ENCODE assay signal across 9 cellular contexts in genomic region chr11:34840736-34841386, GRCh38.
A peak's percentile ranks its signal among the peaks of the same experiment; 100 is the strongest.
DNase-seq lines count a peak whose midpoint lies in the region; ATAC-seq and TF ChIP-seq lines count a peak whose summit lies in the region.
"Had no signal": no experiment of that assay in that cellular context is flagged by ENCODE, and none has a peak within 500 bp of the region (broad histone marks: within the 10 kb centered on the region; RNA-seq: fewer than 3 reads in every experiment).

No MANE protein-coding gene starts in this region.

- no peaks in the 10 kb centered on the region for H3K9me3 ChIP-seq in iPS DF 6.9 (ENCODE audit: control insufficient read depth, insufficient read depth, low read length)

- H3K4me1 ChIP-seq in GM23338 (ENCODE audit: insufficient read depth) (peaks cover 10% of the 10 kb centered on the region; the same call in 1 of the 2 replicates), iPS DF 6.9 (ENCODE audit: control insufficient read depth, insufficient read depth, low read length) (no peaks in the 10 kb centered on the region)

- no peaks in the 10 kb centered on the region for H3K27me3 ChIP-seq in GM23338 (ENCODE audit: insufficient read depth)
- no peaks in the 10 kb centered on the region for H3K27me3 ChIP-seq in iPS DF 6.9 (ENCODE audit: control insufficient read depth, insufficient read depth, low read length)

- H3K9me2 ChIP-seq in GM23338 (ENCODE audit: insufficient read depth), result peaks cover 6% of the 10 kb centered on the region; the same call in 1 of the 2 replicates

- H3K4me1 Mint-ChIP-seq in GM23338, result peaks cover 11% of the 10 kb centered on the region
- no peaks in the 10 kb centered on the region for H3K4me1 Mint-ChIP-seq in activated CD4-positive, alpha-beta T cell treated with anti-CD3 and anti-CD28 coated beads, Interleukin-2, amount 10 ng/mL, durations not matched to agents 7 days and 5 days
- H3K4me1 Mint-ChIP-seq: CD4-positive, alpha-beta memory T cell had no signal

- H3K36me3 ChIP-seq in GM23338 (ENCODE audit: insufficient read depth) (no peaks in the 10 kb centered on the region), iPS DF 6.9 (ENCODE audit: control insufficient read depth, insufficient read depth, low read length) (no peaks in the 10 kb centered on the region)

- H3K27ac ChIP-seq in GM23338 (ENCODE audit: low read depth) (no peak overlapping the region), iPS DF 6.9 (ENCODE audit: low read length) (no peak overlapping the region)

- peak; percentile 52 for DNase-seq in NCI-H748 (lab: John Stamatoyannopoulos, UW; ENCODE audit: unreplicated experiment)
- no peak for DNase-seq in NCI-H748 treated with DMSO at 0.1 percent for 48 hours (lab: John Stamatoyannopoulos, UW)
- peak; percentile 78 for DNase-seq in GM23338 (ENCODE audit: low spot score)
- DNase-seq in LNCaP clone FGC (ENCODE audit: low read depth), result no peak
- peak; percentile 42 for DNase-seq in activated CD4-positive, alpha-beta T cell treated with anti-CD3 and anti-CD28 coated beads, Interleukin-2, amount 10 ng/mL, durations not matched to agents 7 days and 5 days
- peak; percentile 20 for DNase-seq in iPS DF 6.9 (ENCODE audit: low read depth, low spot score)
- no peak for DNase-seq in middle frontal gyrus (ENCODE audit: extremely low spot score, low spot score)
- no peak for DNase-seq in SHP77 treated with DMSO at 0.1 percent for 48 hours (lab: John Stamatoyannopoulos, UW)

- no peak overlapping the region for H3K4me3 ChIP-seq in GM23338
- H3K4me3 ChIP-seq in LNCaP clone FGC (ENCODE audit: low read depth, low read length), result no peak overlapping the region
- H3K4me3 ChIP-seq in iPS DF 6.9 (ENCODE audit: low read length), result no peak overlapping the region

- CTCF ChIA-PET in activated CD4-positive, alpha-beta T cell treated with anti-CD3 and anti-CD28 coated beads, Interleukin-2, amount 10 ng/mL, durations not matched to agents 7 days and 5 days (lab: Charles Lee), result no interaction called here

- peak; percentile 93 for ATAC-seq in GM23338

- no peaks in the 10 kb centered on the region for H3K79me2 ChIP-seq in GM23338 (replicated peaks; ENCODE audit: insufficient read depth)

- no peaks in the 10 kb centered on the region for H3K36me3 Mint-ChIP-seq in GM23338 (ENCODE audit: low read depth)
- no peaks in the 10 kb centered on the region for H3K36me3 Mint-ChIP-seq in activated CD4-positive, alpha-beta T cell treated with anti-CD3 and anti-CD28 coated beads, Interleukin-2, amount 10 ng/mL, durations not matched to agents 7 days and 5 days (ENCODE audit: low read depth)
- H3K36me3 Mint-ChIP-seq: CD4-positive, alpha-beta memory T cell had no signal

- POLR2A ChIA-PET in activated CD4-positive, alpha-beta T cell treated with anti-CD3 and anti-CD28 coated beads, Interleukin-2, amount 10 ng/mL, durations not matched to agents 7 days and 5 days (lab: Charles Lee), result no interaction called here

- no peak overlapping the region for H3K4me3 Mint-ChIP-seq in GM23338
- no peak overlapping the region for H3K4me3 Mint-ChIP-seq in activated CD4-positive, alpha-beta T cell treated with anti-CD3 and anti-CD28 coated beads, Interleukin-2, amount 10 ng/mL, durations not matched to agents 7 days and 5 days
- H3K4me3 Mint-ChIP-seq: CD4-positive, alpha-beta memory T cell had no signal

- no peaks in the 10 kb centered on the region for H3F3A ChIP-seq in GM23338 (replicated peaks; ENCODE audit: low read depth)

- peaks cover 3% of the 10 kb centered on the region; the same call in 2 of the 3 replicates for H3K9me3 Mint-ChIP-seq in GM23338
- no peaks in the 10 kb centered on the region for H3K9me3 Mint-ChIP-seq in activated CD4-positive, alpha-beta T cell treated with anti-CD3 and anti-CD28 coated beads, Interleukin-2, amount 10 ng/mL, durations not matched to agents 7 days and 5 days
- H3K9me3 Mint-ChIP-seq: CD4-positive, alpha-beta memory T cell had no signal

- no peaks in the 10 kb centered on the region for H3K27me3 Mint-ChIP-seq in GM23338 (ENCODE audit: insufficient read depth, low read depth, poor library complexity)
- peaks cover 17% of the 10 kb centered on the region for H3K27me3 Mint-ChIP-seq in activated CD4-positive, alpha-beta T cell treated with anti-CD3 and anti-CD28 coated beads, Interleukin-2, amount 10 ng/mL, durations not matched to agents 7 days and 5 days

- no peak overlapping the region for H3K4me2 ChIP-seq in GM23338

- TF ChIP-seq CTCF in GM23338 (conservative IDR thresholded peaks at IDR 0.05; ENCODE audit: low read depth in 2 of 2), result peak; percentile 69 to 79
- 0 out of 2 replicates have a peak, but pooled peaks have one; percentile 25 for TF ChIP-seq CTCF in LNCaP clone FGC (IDR thresholded peaks at IDR 0.05; ENCODE audit: control insufficient read depth, extremely low read depth, insufficient read depth)

- WGBS in iPS DF 6.9 (ENCODE audit: insufficient coverage, insufficient read length), result no CpG with 5 or more reads among the region's 4 CpGs

- H3K27ac Mint-ChIP-seq in GM23338, result no peak overlapping the region
- H3K27ac Mint-ChIP-seq in activated CD4-positive, alpha-beta T cell treated with anti-CD3 and anti-CD28 coated beads, Interleukin-2, amount 10 ng/mL, durations not matched to agents 7 days and 5 days, result no peak overlapping the region
- H3K27ac Mint-ChIP-seq: CD4-positive, alpha-beta memory T cell had no signal

- H2AFZ ChIP-seq in GM23338, result no peak overlapping the region

- H4K20me1 ChIP-seq in GM23338 (replicated peaks; ENCODE audit: insufficient read depth), result no peaks in the 10 kb centered on the region

TF ChIP-seq in GM23338, 12 proteins besides CTCF, POLR2A, EP300 and RAD21 (continues in another document):
- TF ChIP-seq EZH2 (IDR thresholded peaks at IDR 0.05; ENCODE audit: low read depth, unreplicated experiment), result no peak
- TF ChIP-seq, protein P1, sequence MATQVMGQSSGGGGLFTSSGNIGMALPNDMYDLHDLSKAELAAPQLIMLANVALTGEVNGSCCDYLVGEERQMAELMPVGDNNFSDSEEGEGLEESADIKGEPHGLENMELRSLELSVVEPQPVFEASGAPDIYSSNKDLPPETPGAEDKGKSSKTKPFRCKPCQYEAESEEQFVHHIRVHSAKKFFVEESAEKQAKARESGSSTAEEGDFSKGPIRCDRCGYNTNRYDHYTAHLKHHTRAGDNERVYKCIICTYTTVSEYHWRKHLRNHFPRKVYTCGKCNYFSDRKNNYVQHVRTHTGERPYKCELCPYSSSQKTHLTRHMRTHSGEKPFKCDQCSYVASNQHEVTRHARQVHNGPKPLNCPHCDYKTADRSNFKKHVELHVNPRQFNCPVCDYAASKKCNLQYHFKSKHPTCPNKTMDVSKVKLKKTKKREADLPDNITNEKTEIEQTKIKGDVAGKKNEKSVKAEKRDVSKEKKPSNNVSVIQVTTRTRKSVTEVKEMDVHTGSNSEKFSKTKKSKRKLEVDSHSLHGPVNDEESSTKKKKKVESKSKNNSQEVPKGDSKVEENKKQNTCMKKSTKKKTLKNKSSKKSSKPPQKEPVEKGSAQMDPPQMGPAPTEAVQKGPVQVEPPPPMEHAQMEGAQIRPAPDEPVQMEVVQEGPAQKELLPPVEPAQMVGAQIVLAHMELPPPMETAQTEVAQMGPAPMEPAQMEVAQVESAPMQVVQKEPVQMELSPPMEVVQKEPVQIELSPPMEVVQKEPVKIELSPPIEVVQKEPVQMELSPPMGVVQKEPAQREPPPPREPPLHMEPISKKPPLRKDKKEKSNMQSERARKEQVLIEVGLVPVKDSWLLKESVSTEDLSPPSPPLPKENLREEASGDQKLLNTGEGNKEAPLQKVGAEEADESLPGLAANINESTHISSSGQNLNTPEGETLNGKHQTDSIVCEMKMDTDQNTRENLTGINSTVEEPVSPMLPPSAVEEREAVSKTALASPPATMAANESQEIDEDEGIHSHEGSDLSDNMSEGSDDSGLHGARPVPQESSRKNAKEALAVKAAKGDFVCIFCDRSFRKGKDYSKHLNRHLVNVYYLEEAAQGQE (IDR thresholded peaks at IDR 0.05; ENCODE audit: unreplicated experiment), result no peak
- no peak for TF ChIP-seq EZH2phosphoT487 (IDR thresholded peaks at IDR 0.05; ENCODE audit: unreplicated experiment)
- peak; percentile 92 for TF ChIP-seq ZNF331 (CRISPR knock-in tag; IDR thresholded peaks at IDR 0.05; ENCODE audit: low read depth)
- TF ChIP-seq, protein P2, sequence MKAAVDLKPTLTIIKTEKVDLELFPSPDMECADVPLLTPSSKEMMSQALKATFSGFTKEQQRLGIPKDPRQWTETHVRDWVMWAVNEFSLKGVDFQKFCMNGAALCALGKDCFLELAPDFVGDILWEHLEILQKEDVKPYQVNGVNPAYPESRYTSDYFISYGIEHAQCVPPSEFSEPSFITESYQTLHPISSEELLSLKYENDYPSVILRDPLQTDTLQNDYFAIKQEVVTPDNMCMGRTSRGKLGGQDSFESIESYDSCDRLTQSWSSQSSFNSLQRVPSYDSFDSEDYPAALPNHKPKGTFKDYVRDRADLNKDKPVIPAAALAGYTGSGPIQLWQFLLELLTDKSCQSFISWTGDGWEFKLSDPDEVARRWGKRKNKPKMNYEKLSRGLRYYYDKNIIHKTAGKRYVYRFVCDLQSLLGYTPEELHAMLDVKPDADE (IDR thresholded peaks at IDR 0.05), result no peak
- no peak for TF ChIP-seq POLR2AphosphoS5 (IDR thresholded peaks at IDR 0.05; ENCODE audit: low read depth)
- no peak for TF ChIP-seq ZNF114 (CRISPR knock-in tag; IDR thresholded peaks at IDR 0.05)
- no peak for TF ChIP-seq JUNB (IDR thresholded peaks at IDR 0.05; ENCODE audit: unreplicated experiment)

Comparison
In these comparisons a context has a peak if more than half of its experiments do, and no peak if none do; other contexts are left out.
1. DNase-seq: peak in NCI-H748 (single experiment), GM23338 (single experiment), activated CD4-positive, alpha-beta T cell treated with anti-CD3 and anti-CD28 coated beads, Interleukin-2, amount 10 ng/mL, durations not matched to agents 7 days and 5 days (single experiment) and iPS DF 6.9 (single experiment); none in NCI-H748 treated with DMSO at 0.1 percent for 48 hours (single experiment), LNCaP clone FGC (single experiment), middle frontal gyrus (single experiment) and SHP77 treated with DMSO at 0.1 percent for 48 hours (single experiment).